In genomic region chr18:79457239-79457638, GRCh38 we compare ENCODE assay signal across 22 cellular contexts.
DNase-seq lines count a peak whose midpoint lies in the region; ATAC-seq and TF ChIP-seq lines count a peak whose summit lies in the region.
"Had no signal": no experiment of that assay in that cellular context is flagged by ENCODE, and none has a peak within 500 bp of the region (broad histone marks: within the 10 kb centered on the region; RNA-seq: fewer than 3 reads in every experiment).

No MANE protein-coding gene starts in this region.

- H3K36me3 ChIP-seq in MM.1S (replicated peaks; ENCODE audit: insufficient read depth, low read length): no peaks in the 10 kb centered on the region
- H3K36me3 ChIP-seq: BE2C had no signal

- peaks cover 9% of the 10 kb centered on the region for H3K4me1 Mint-ChIP-seq in activated T-cell treated with anti-CD3 and anti-CD28 coated beads, Interleukin-2, amount 50 U/mL, for 24 hours (ENCODE audit: low read depth)
- peaks cover 11% of the 10 kb centered on the region for H3K4me1 Mint-ChIP-seq in activated CD8-positive, alpha-beta T cell treated with anti-CD3 and anti-CD28 coated beads for 36 hours (ENCODE audit: low read depth)
- peaks cover 21 to 43% (median 31%) of the 10 kb centered on the region in 3 donors for H3K4me1 Mint-ChIP-seq in naive B cell
- H3K4me1 Mint-ChIP-seq in stimulated activated naive B cell treated with anti-CD40 and anti-IgM and Interleukin-4, amounts not matched to agents 10 μg/mL and 1 μg/mL and 100 μg/mL, for 72 hours: peaks cover 44 to 52% of the 10 kb centered on the region in 2 donors

- H3K9me3 Mint-ChIP-seq in activated T-cell treated with anti-CD3 and anti-CD28 coated beads, Interleukin-2, amount 50 U/mL, for 24 hours: no peaks in the 10 kb centered on the region
- H3K9me3 Mint-ChIP-seq in activated CD8-positive, alpha-beta T cell treated with anti-CD3 and anti-CD28 coated beads for 36 hours: no peaks in the 10 kb centered on the region
- H3K9me3 Mint-ChIP-seq in naive B cell: no peaks in the 10 kb centered on the region
- no peaks in the 10 kb centered on the region for H3K9me3 Mint-ChIP-seq in stimulated activated naive B cell treated with anti-CD40 and anti-IgM and Interleukin-4, amounts not matched to agents 10 μg/mL and 1 μg/mL and 100 μg/mL, for 72 hours
- H3K9me3 Mint-ChIP-seq: CD14-positive monocyte, H9 had no signal

- no peak overlapping the region for H2AFZ ChIP-seq in MM.1S (ENCODE audit: low read length)
- H2AFZ ChIP-seq: GM23248 had no signal

- CTCF ChIA-PET in activated CD8-positive, alpha-beta T cell treated with anti-CD3 and anti-CD28 coated beads for 36 hours (lab: Charles Lee): no interaction called here

- H3K27ac ChIP-seq in MM.1S (ENCODE audit: low read length) (no peak overlapping the region), dorsolateral prefrontal cortex (no peak overlapping the region)
- H3K27ac ChIP-seq: 22Rv1, GM23248 had no signal

- H3K4me2 ChIP-seq in MM.1S (ENCODE audit: low read depth, low read length): no peak overlapping the region

- no peak overlapping the region for H3K4me3 ChIP-seq in MM.1S (ENCODE audit: low read length)
- no peak overlapping the region for H3K4me3 ChIP-seq in dorsolateral prefrontal cortex
- H3K4me3 ChIP-seq: GM23248 had no signal

- POLR2A ChIA-PET in activated CD8-positive, alpha-beta T cell treated with anti-CD3 and anti-CD28 coated beads for 36 hours (lab: Charles Lee): no interaction called here

- H3K36me3 Mint-ChIP-seq in activated T-cell treated with anti-CD3 and anti-CD28 coated beads, Interleukin-2, amount 50 U/mL, for 24 hours (ENCODE audit: low read depth): peaks cover 82% of the 10 kb centered on the region
- H3K36me3 Mint-ChIP-seq in activated CD8-positive, alpha-beta T cell treated with anti-CD3 and anti-CD28 coated beads for 36 hours (ENCODE audit: low read depth): peaks cover 26% of the 10 kb centered on the region
- H3K36me3 Mint-ChIP-seq in naive B cell: no peaks in the 10 kb centered on the region
- H3K36me3 Mint-ChIP-seq in stimulated activated naive B cell treated with anti-CD40 and anti-IgM and Interleukin-4, amounts not matched to agents 10 μg/mL and 1 μg/mL and 100 μg/mL, for 72 hours: peaks cover 54 to 68% of the 10 kb centered on the region in 2 donors

- H3K27me3 Mint-ChIP-seq in activated T-cell treated with anti-CD3 and anti-CD28 coated beads, Interleukin-2, amount 50 U/mL, for 24 hours: no peaks in the 10 kb centered on the region
- no peaks in the 10 kb centered on the region for H3K27me3 Mint-ChIP-seq in activated CD8-positive, alpha-beta T cell treated with anti-CD3 and anti-CD28 coated beads for 36 hours
- no peaks in the 10 kb centered on the region for H3K27me3 Mint-ChIP-seq in naive B cell
- H3K27me3 Mint-ChIP-seq in stimulated activated naive B cell treated with anti-CD40 and anti-IgM and Interleukin-4, amounts not matched to agents 10 μg/mL and 1 μg/mL and 100 μg/mL, for 72 hours: no peaks in the 10 kb centered on the region

- H3K79me2 ChIP-seq in MM.1S (ENCODE audit: low read length): no peaks in the 10 kb centered on the region

- no peaks in the 10 kb centered on the region for H4K20me1 ChIP-seq in MM.1S (ENCODE audit: insufficient read depth, low read length)

- H3K9ac ChIP-seq in MM.1S (ENCODE audit: low read length): no peak overlapping the region

- peak overlapping the region; percentile 53 for H3K27ac Mint-ChIP-seq in activated T-cell treated with anti-CD3 and anti-CD28 coated beads, Interleukin-2, amount 50 U/mL, for 24 hours
- H3K27ac Mint-ChIP-seq in activated CD8-positive, alpha-beta T cell treated with anti-CD3 and anti-CD28 coated beads for 36 hours: peak overlapping the region; percentile 52
- peak overlapping the region; percentile 33 to 92 (median 80) for H3K27ac Mint-ChIP-seq in naive B cell
- peak overlapping the region; percentile 91 for H3K27ac Mint-ChIP-seq in stimulated activated naive B cell treated with anti-CD40 and anti-IgM and Interleukin-4, amounts not matched to agents 10 μg/mL and 1 μg/mL and 100 μg/mL, for 72 hours

- H3K9me2 ChIP-seq in MM.1S (replicated peaks; ENCODE audit: insufficient read depth, low read length): no peaks in the 10 kb centered on the region

- TF ChIP-seq CTCF in activated CD8-positive, alpha-beta T cell treated with anti-CD3 and anti-CD28 coated beads for 36 hours (IDR thresholded peaks at IDR 0.05): no peak
- no peak for TF ChIP-seq CTCF in MM.1S (IDR thresholded peaks at IDR 0.05; ENCODE audit: low read length)
- no peak for TF ChIP-seq CTCF in dorsolateral prefrontal cortex (IDR thresholded peaks at IDR 0.05 in 54 of 56, conservative IDR thresholded peaks at IDR 0.05 in 2 of 56; ENCODE audit: low read depth in 1 of 56, partially characterized antibody in 56 of 56)

- no peaks in the 10 kb centered on the region for H3F3A ChIP-seq in MM.1S (ENCODE audit: insufficient read depth, low read length)

- intact Hi-C loops in activated CD8-positive, alpha-beta T cell treated with anti-CD3 and anti-CD28 coated beads for 36 hours (cut with micrococcal nuclease): no loop called here
- intact Hi-C loops in dorsolateral prefrontal cortex (cut with DNase I): no loop called here

- no peaks in the 10 kb centered on the region for H3K27me3 ChIP-seq in MM.1S (replicated peaks; ENCODE audit: insufficient read depth, low read length)
- no peaks in the 10 kb centered on the region for H3K27me3 ChIP-seq in dorsolateral prefrontal cortex
- H3K27me3 ChIP-seq: BE2C had no signal

- DNase-seq in activated T-cell treated with anti-CD3 and anti-CD28 coated beads, Interleukin-2, amount 50 U/mL, for 24 hours: no peak
- DNase-seq in activated T-cell treated with anti-CD3 and anti-CD28 coated beads for 4 hours (no peak), naive B cell (no peak), MM.1S (no peak), dorsolateral prefrontal cortex (no peak)
- no peak for DNase-seq in activated CD8-positive, alpha-beta T cell treated with anti-CD3 and anti-CD28 coated beads for 36 hours
- DNase-seq in stimulated activated naive B cell treated with anti-CD40 and anti-IgM and Interleukin-4, amounts not matched to agents 10 μg/mL and 1 μg/mL and 100 μg/mL, for 72 hours: no peak
- DNase-seq: BE2C, DMS153, DND-41, GM23248, H9, KBM-7, NCI-H1105 treated with DMSO at 0.1 percent for 48 hours, NCI-H146, NCI-H1930, NCI-H2107, NCI-H524, NCI-H748 treated with DMSO at 0.1 percent for 48 hours had no signal

- H3K4me3 Mint-ChIP-seq in activated T-cell treated with anti-CD3 and anti-CD28 coated beads, Interleukin-2, amount 50 U/mL, for 24 hours: no peak overlapping the region
- no peak overlapping the region for H3K4me3 Mint-ChIP-seq in activated CD8-positive, alpha-beta T cell treated with anti-CD3 and anti-CD28 coated beads for 36 hours
- H3K4me3 Mint-ChIP-seq in naive B cell: peak overlapping the region in 1 of 8 donors; percentile 15
- H3K4me3 Mint-ChIP-seq in stimulated activated naive B cell treated with anti-CD40 and anti-IgM and Interleukin-4, amounts not matched to agents 10 μg/mL and 1 μg/mL and 100 μg/mL, for 72 hours: no peak overlapping the region
- H3K4me3 Mint-ChIP-seq: H9 had no signal

- ATAC-seq in activated CD8-positive, alpha-beta T cell treated with anti-CD3 and anti-CD28 coated beads for 36 hours: no peak
- ATAC-seq in naive B cell (ENCODE audit: low read depth in 2 of 2) (no peak), HG03354 (IDR thresholded peaks at IDR 0.05; ENCODE audit: poor library complexity, severe bottlenecking, unreplicated experiment) (no peak)
- no peak for ATAC-seq in stimulated activated naive B cell treated with anti-CD40 and anti-IgM and Interleukin-4, amounts not matched to agents 10 μg/mL and 1 μg/mL and 100 μg/mL, for 72 hours (replicated peaks)

- no peaks in the 10 kb centered on the region for H3K9me3 ChIP-seq in MM.1S (replicated peaks; ENCODE audit: insufficient read depth, low read length)
- H3K9me3 ChIP-seq: BE2C had no signal

- no peaks in the 10 kb centered on the region for H3K4me1 ChIP-seq in MM.1S (ENCODE audit: low read length)
- H3K4me1 ChIP-seq: BE2C had no signal
